Comparison of ENCODE assay signal across 31 cellular contexts in genomic region chr1:59172693-59173092, GRCh38.
"Had no signal": no experiment of that assay in that cellular context is flagged by ENCODE, and none has a peak within 500 bp of the region (broad histone marks: within the 10 kb centered on the region; RNA-seq: fewer than 3 reads in every experiment).

No MANE protein-coding gene starts in this region.

- DNase-seq: activated B cell treated with CpG ODN at 0.5 μM for 24 hours; activated CD4-positive, alpha-beta T cell treated with anti-CD3 and anti-CD28 coated beads for 48 hours; activated CD4-positive, alpha-beta T cell treated with anti-CD3 and anti-CD28 coated beads, Interleukin-2, amount 50 U/mL, for 1 hour; activated CD4-positive, alpha-beta T cell treated with anti-CD3 and anti-CD28 coated beads, Interleukin-2, amount 50 U/mL, for 48 hours; activated CD8-positive, alpha-beta memory T cell treated with anti-CD3 and anti-CD28 coated beads for 24 hours; activated CD8-positive, alpha-beta T cell treated with anti-CD3 and anti-CD28 coated beads for 36 hours; activated effector memory CD4-positive, alpha-beta T cell treated with Interleukin-2 at 50 U/mL for 16 hours; activated gamma-delta T cell treated with Interleukin-2 at 50 U/mL for 16 hours; activated naive CD4-positive, alpha-beta T cell treated with anti-CD3 and anti-CD28 coated beads, Interleukin-2, amount 50 U/mL, for 16 hours; activated naive CD4-positive, alpha-beta T cell treated with Interleukin-2 at 50 U/mL for 16 hours; activated T-cell treated with anti-CD3 and anti-CD28 coated beads, Interleukin-2, amount 50 U/mL, for 4 hours; amniotic stem cell; anterior cingulate cortex; brain microvascular endothelial cell; dorsolateral prefrontal cortex; effector CD4-positive, alpha-beta T cell; effector memory CD8-positive, alpha-beta T cell; erythroblast; foreskin keratinocyte; gastrocnemius medialis; glutamatergic neuron; T-helper 1 cell; T-helper 17 cell; T1000; WERI-Rb-1 had no signal

- H3K4me3 ChIP-seq: coronary artery, dorsolateral prefrontal cortex, esophagus muscularis mucosa, gastrocnemius medialis had no signal

- H3K27me3 ChIP-seq: brain microvascular endothelial cell, dorsolateral prefrontal cortex, esophagus muscularis mucosa, foreskin keratinocyte, gastrocnemius medialis had no signal

- ATAC-seq: activated CD4-positive, CD25-positive, alpha-beta regulatory T cell treated with anti-CD3 and anti-CD28 coated beads, Interleukin-2, amount 50 U/mL, for 24 hours; activated CD8-positive, alpha-beta T cell treated with anti-CD3 and anti-CD28 coated beads for 36 hours; activated T-cell treated with anti-CD3 and anti-CD28 coated beads, Interleukin-2, amount 50 U/mL, for 4 hours; activated T-helper 17 cell treated with anti-CD3 and anti-CD28 coated beads, Interleukin-2, amount 50 U/mL, for 72 hours; effector memory CD8-positive, alpha-beta T cell; foreskin keratinocyte; gastrocnemius medialis; T-helper 17 cell had no signal

- H3K27ac ChIP-seq: brain microvascular endothelial cell, coronary artery, dorsolateral prefrontal cortex, esophagus muscularis mucosa, foreskin keratinocyte, gastrocnemius medialis, WERI-Rb-1 had no signal

- H3K4me1 ChIP-seq: esophagus muscularis mucosa, gastrocnemius medialis had no signal

- H3K9me3 ChIP-seq: esophagus muscularis mucosa, gastrocnemius medialis had no signal

- FAIRE-seq: astrocyte, bronchial epithelial cell had no signal

- H3K36me3 ChIP-seq: brain microvascular endothelial cell, esophagus muscularis mucosa, gastrocnemius medialis, WERI-Rb-1 had no signal
